In genomic region chr2:88307817-88308216, GRCh38 we compare ENCODE assay signal across 8 cellular contexts.
DNase-seq lines count a peak whose midpoint lies in the region; ATAC-seq and TF ChIP-seq lines count a peak whose summit lies in the region.

No MANE protein-coding gene starts in this region.

- no peaks in the 10 kb centered on the region for H3K9me3 Mint-ChIP-seq in activated CD4-positive, alpha-beta T cell treated with anti-CD3 and anti-CD28 coated beads for 36 hours (ENCODE audit: low read depth)
- peaks cover 18% of the 10 kb centered on the region for H3K9me3 Mint-ChIP-seq in osteocyte (ENCODE audit: unreplicated experiment)
- peaks cover 3% of the 10 kb centered on the region for H3K9me3 Mint-ChIP-seq in T-helper 2 cell treated with Interferon-gamma antibody and Interleukin-4, amounts not matched to agents 5 μg/mL and 100 μg/mL, for 36 hours

- no peaks in the 10 kb centered on the region for H3K4me1 ChIP-seq in adrenal gland (replicated peaks in 1 of 2)

- intact Hi-C loops in activated CD4-positive, alpha-beta T cell treated with anti-CD3 and anti-CD28 coated beads for 36 hours (cut with DNase I, micrococcal nuclease) = loop anchor here in 1 of 2 experiments (2.0 kb wide), 1 partner anchor 117 kb away; no protein-coding TSS in a partner anchor
- intact Hi-C loops in adrenal gland (cut with DNase I) = loop anchor here in 1 of 2 donors (5.0 kb wide), 1 partner anchor 116 kb away; no protein-coding TSS in a partner anchor

- ATAC-seq in activated CD4-positive, alpha-beta T cell treated with anti-CD3 and anti-CD28 coated beads for 36 hours = no peak
- ATAC-seq in HG03095 (IDR thresholded peaks at IDR 0.05; ENCODE audit: unreplicated experiment) = no peak
- no peak for ATAC-seq in GM18511 (IDR thresholded peaks at IDR 0.05; ENCODE audit: unreplicated experiment)

- no peaks in the 10 kb centered on the region for H3K27me3 ChIP-seq in adrenal gland

- H3K4me1 Mint-ChIP-seq in activated CD4-positive, alpha-beta T cell treated with anti-CD3 and anti-CD28 coated beads for 36 hours = no peaks in the 10 kb centered on the region
- no peaks in the 10 kb centered on the region for H3K4me1 Mint-ChIP-seq in osteocyte (ENCODE audit: unreplicated experiment)
- H3K4me1 Mint-ChIP-seq in T-helper 2 cell treated with Interferon-gamma antibody and Interleukin-4, amounts not matched to agents 5 μg/mL and 100 μg/mL, for 36 hours (ENCODE audit: low read depth) = no peaks in the 10 kb centered on the region

- no peak for TF ChIP-seq POLR2A in adrenal gland (IDR thresholded peaks at IDR 0.05)

- peaks cover 14% of the 10 kb centered on the region for H3K27me3 Mint-ChIP-seq in activated CD4-positive, alpha-beta T cell treated with anti-CD3 and anti-CD28 coated beads for 36 hours
- H3K27me3 Mint-ChIP-seq in osteocyte (ENCODE audit: unreplicated experiment) = no peaks in the 10 kb centered on the region
- no peaks in the 10 kb centered on the region for H3K27me3 Mint-ChIP-seq in T-helper 2 cell treated with Interferon-gamma antibody and Interleukin-4, amounts not matched to agents 5 μg/mL and 100 μg/mL, for 36 hours (ENCODE audit: low read depth)

- H3K27ac ChIP-seq in adrenal gland = no peak overlapping the region

- no peak overlapping the region for H3K27ac Mint-ChIP-seq in activated CD4-positive, alpha-beta T cell treated with anti-CD3 and anti-CD28 coated beads for 36 hours
- H3K27ac Mint-ChIP-seq in osteocyte (ENCODE audit: unreplicated experiment) = no peak overlapping the region
- H3K27ac Mint-ChIP-seq in T-helper 2 cell treated with Interferon-gamma antibody and Interleukin-4, amounts not matched to agents 5 μg/mL and 100 μg/mL, for 36 hours = no peak overlapping the region

- POLR2A ChIA-PET in activated CD4-positive, alpha-beta T cell treated with anti-CD3 and anti-CD28 coated beads for 36 hours (lab: Charles Lee) = no interaction called here

- H3K36me3 Mint-ChIP-seq in activated CD4-positive, alpha-beta T cell treated with anti-CD3 and anti-CD28 coated beads for 36 hours (ENCODE audit: low read depth) = peaks cover 1% of the 10 kb centered on the region
- no peaks in the 10 kb centered on the region for H3K36me3 Mint-ChIP-seq in osteocyte (ENCODE audit: unreplicated experiment)
- no peaks in the 10 kb centered on the region for H3K36me3 Mint-ChIP-seq in T-helper 2 cell treated with Interferon-gamma antibody and Interleukin-4, amounts not matched to agents 5 μg/mL and 100 μg/mL, for 36 hours (ENCODE audit: low read depth)

- CTCF ChIA-PET in activated CD4-positive, alpha-beta T cell treated with anti-CD3 and anti-CD28 coated beads for 36 hours (lab: Charles Lee) = interaction anchor here (0.7 to 1.2 kb wide), 2 partner anchors 12 to 248 kb away, joined by 3 read pairs; no protein-coding TSS in a partner anchor

- no peaks in the 10 kb centered on the region for H3K9me3 ChIP-seq in adrenal gland (replicated peaks in 1 of 3)

- no peaks in the 10 kb centered on the region for H3K36me3 ChIP-seq in adrenal gland (replicated peaks in 1 of 2)

- peak; percentile 38 for DNase-seq in activated CD4-positive, alpha-beta T cell treated with anti-CD3 and anti-CD28 coated beads for 36 hours
- DNase-seq in activated CD4-positive, alpha-beta T cell treated with anti-CD3 and anti-CD28 coated beads, Interleukin-2, amount 50 U/mL, for 1 hour = no peak
- DNase-seq in KG1 (lab: John Stamatoyannopoulos, UW) = peak; percentile 2
- DNase-seq in adrenal gland = peak in 4 of 7 donors; percentile 16 to 41 (median 30)
- DNase-seq in osteocyte (ENCODE audit: extremely low spot score, unreplicated experiment) = no peak
- no peak for DNase-seq in T-helper 2 cell treated with Interferon-gamma antibody and Interleukin-4, amounts not matched to agents 5 μg/mL and 100 μg/mL, for 36 hours (ENCODE audit: low spot score)

- H3K4me3 ChIP-seq in adrenal gland = no peak overlapping the region

- TF ChIP-seq CTCF in adrenal gland (IDR thresholded peaks at IDR 0.05) (peak; percentile 13 to 48 (median 35)), osteocyte (IDR thresholded peaks at IDR 0.05) (peak; percentile 23)

- no peak overlapping the region for H3K4me3 Mint-ChIP-seq in activated CD4-positive, alpha-beta T cell treated with anti-CD3 and anti-CD28 coated beads for 36 hours
- H3K4me3 Mint-ChIP-seq in osteocyte (ENCODE audit: unreplicated experiment) = no peak overlapping the region
- no peak overlapping the region for H3K4me3 Mint-ChIP-seq in T-helper 2 cell treated with Interferon-gamma antibody and Interleukin-4, amounts not matched to agents 5 μg/mL and 100 μg/mL, for 36 hours

Comparison
In these comparisons a context has a peak if more than half of its experiments do, and no peak if none do; other contexts are left out.
1. DNase-seq: peak in activated CD4-positive, alpha-beta T cell treated with anti-CD3 and anti-CD28 coated beads for 36 hours (single experiment), KG1 (single experiment) and adrenal gland (4 of 7); none in activated CD4-positive, alpha-beta T cell treated with anti-CD3 and anti-CD28 coated beads, Interleukin-2, amount 50 U/mL, for 1 hour (single experiment), osteocyte (single experiment) and T-helper 2 cell treated with Interferon-gamma antibody and Interleukin-4, amounts not matched to agents 5 μg/mL and 100 μg/mL, for 36 hours (single experiment).